ENCODE assay signal across 1 cellular context in the genomic region with DNA sequence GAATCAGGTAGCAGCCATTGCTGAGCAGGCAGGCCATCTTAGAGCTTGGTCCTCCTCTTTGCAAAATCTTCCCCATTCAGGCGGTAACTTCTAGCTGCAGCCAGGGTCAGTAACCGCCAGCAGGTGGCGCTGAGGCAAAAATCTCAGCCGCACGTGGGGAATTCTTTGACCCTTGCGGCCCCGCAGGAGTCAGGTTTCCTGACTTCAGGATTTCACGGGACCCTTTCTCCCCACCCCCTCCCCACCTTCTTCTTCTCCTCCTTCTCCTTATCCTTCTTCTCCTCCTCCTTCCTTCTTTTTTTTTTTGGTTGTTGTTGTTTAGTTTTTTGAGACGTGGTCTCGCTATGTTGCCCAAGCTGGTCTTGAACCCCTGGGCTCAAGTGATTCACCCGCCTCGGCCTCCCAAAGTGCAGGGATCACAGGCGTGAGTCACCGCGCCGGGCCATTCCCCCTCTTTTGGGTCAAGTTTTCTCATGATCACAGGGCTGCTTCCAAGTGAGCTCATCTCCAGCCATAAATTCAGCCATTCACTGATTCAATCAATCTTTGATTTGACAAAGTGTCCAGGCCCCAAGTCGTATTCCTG.
TF ChIP-seq lines count a peak whose summit lies in the region.

No MANE protein-coding gene starts in this region.

TF ChIP-seq in HEK293, 187 proteins besides CTCF, POLR2A, EP300 and RAD21 (continued from another document and continues in another):
- TF ChIP-seq, protein P1, sequence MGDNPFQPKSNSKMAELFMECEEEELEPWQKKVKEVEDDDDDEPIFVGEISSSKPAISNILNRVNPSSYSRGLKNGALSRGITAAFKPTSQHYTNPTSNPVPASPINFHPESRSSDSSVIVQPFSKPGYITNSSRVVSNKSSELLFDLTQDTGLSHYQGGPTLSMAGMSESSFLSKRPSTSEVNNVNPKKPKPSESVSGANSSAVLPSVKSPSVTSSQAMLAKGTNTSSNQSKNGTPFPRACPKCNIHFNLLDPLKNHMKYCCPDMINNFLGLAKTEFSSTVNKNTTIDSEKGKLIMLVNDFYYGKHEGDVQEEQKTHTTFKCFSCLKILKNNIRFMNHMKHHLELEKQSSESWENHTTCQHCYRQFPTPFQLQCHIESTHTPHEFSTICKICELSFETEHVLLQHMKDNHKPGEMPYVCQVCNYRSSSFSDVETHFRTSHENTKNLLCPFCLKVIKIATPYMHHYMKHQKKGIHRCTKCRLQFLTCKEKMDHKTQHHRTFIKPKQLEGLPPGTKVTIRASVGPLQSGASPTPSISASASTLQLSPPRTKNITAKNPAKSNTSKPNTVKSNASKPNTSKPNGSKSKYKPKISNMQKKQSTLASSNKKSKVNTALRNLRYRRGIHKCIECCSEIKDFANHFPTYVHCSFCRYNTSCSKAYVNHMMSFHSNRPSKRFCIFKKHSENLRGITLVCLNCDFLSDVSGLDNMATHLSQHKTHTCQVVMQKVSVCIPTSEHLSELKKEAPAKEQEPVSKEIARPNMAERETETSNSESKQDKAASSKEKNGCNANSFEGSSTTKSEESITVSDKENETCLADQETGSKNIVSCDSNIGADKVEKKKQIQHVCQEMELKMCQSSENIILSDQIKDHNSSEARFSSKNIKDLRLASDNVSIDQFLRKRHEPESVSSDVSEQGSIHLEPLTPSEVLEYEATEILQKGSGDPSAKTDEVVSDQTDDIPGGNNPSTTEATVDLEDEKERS (tag by site-specific recombination; IDR thresholded peaks at IDR 0.05), result no peak
- TF ChIP-seq KLF9 (tag by site-specific recombination; IDR thresholded peaks at IDR 0.05; ENCODE audit: low read depth) (no peak), ZNF114 (tag by site-specific recombination; IDR thresholded peaks at IDR 0.05) (no peak), HOXD13 (CRISPR knock-in tag; IDR thresholded peaks at IDR 0.05; ENCODE audit: borderline replicate concordance) (no peak), ZSCAN18 (tag by site-specific recombination; IDR thresholded peaks at IDR 0.05) (no peak), ZNF394 (tag by site-specific recombination; IDR thresholded peaks at IDR 0.05; ENCODE audit: borderline replicate concordance) (no peak), ZNF513 (tag by site-specific recombination; IDR thresholded peaks at IDR 0.05) (no peak), ZNF529 (tag by site-specific recombination; IDR thresholded peaks at IDR 0.05; ENCODE audit: insufficient replicate concordance) (no peak), ZNF610 (tag by site-specific recombination; IDR thresholded peaks at IDR 0.05; ENCODE audit: borderline replicate concordance) (peak; percentile 38; the same call in 1 of the 2 replicates), ZNF24 (tag by site-specific recombination; IDR thresholded peaks at IDR 0.05) (no peak), SCRT2 (tag by site-specific recombination; IDR thresholded peaks at IDR 0.05) (no peak), ZNF530 (tag by site-specific recombination; IDR thresholded peaks at IDR 0.05; ENCODE audit: low read depth) (no peak), SP2 (tag by site-specific recombination; IDR thresholded peaks at IDR 0.05) (no peak), ZSCAN5A (tag by site-specific recombination; IDR thresholded peaks at IDR 0.05) (no peak), ZNF266 (tag by site-specific recombination; IDR thresholded peaks at IDR 0.05; ENCODE audit: low read depth) (no peak), ZNF112 (tag by site-specific recombination; IDR thresholded peaks at IDR 0.05) (no peak), ZNF19 (tag by site-specific recombination; IDR thresholded peaks at IDR 0.05; ENCODE audit: low read depth) (no peak), ZNF302 (tag by site-specific recombination; IDR thresholded peaks at IDR 0.05; ENCODE audit: low read depth) (no peak), ZNF670 (tag by site-specific recombination; IDR thresholded peaks at IDR 0.05; ENCODE audit: low read depth) (no peak), ZBTB11 (tag by site-specific recombination; conservative IDR thresholded peaks at IDR 0.05; ENCODE audit: low read depth) (no peak), ZNF514 (tag by site-specific recombination; IDR thresholded peaks at IDR 0.05) (no peak), ZNF558 (tag by site-specific recombination; IDR thresholded peaks at IDR 0.05) (no peak), ZNF629 (tag by site-specific recombination; IDR thresholded peaks at IDR 0.05) (peak; percentile 73; the same call in 1 of the 2 replicates), ZNF707 (tag by site-specific recombination; IDR thresholded peaks at IDR 0.05) (no peak), ZNF791 (tag by site-specific recombination; IDR thresholded peaks at IDR 0.05) (no peak), ZNF843 (tag by site-specific recombination; IDR thresholded peaks at IDR 0.05) (0 out of 2 replicates have a peak, but pooled peaks have one; percentile 30), ZXDB (tag by site-specific recombination; IDR thresholded peaks at IDR 0.05) (peak; percentile 70), ZNF2 (tag by site-specific recombination; IDR thresholded peaks at IDR 0.05) (peak; percentile 96), ZNF621 (tag by site-specific recombination; IDR thresholded peaks at IDR 0.05) (no peak), ZNF335 (tag by site-specific recombination; conservative IDR thresholded peaks at IDR 0.05) (peak; percentile 34; the same call in 1 of the 2 replicates), ZNF830 (tag by site-specific recombination; IDR thresholded peaks at IDR 0.05; ENCODE audit: low read depth) (no peak), ZNF692 (tag by site-specific recombination; IDR thresholded peaks at IDR 0.05) (no peak), ZNF785 (tag by site-specific recombination; IDR thresholded peaks at IDR 0.05) (no peak), ZNF571 (tag by site-specific recombination; IDR thresholded peaks at IDR 0.05) (no peak), ZNF423 (tag by site-specific recombination; IDR thresholded peaks at IDR 0.05) (no peak), ZNF416 (tag by site-specific recombination; IDR thresholded peaks at IDR 0.05) (no peak)
- TF ChIP-seq, protein P2, sequence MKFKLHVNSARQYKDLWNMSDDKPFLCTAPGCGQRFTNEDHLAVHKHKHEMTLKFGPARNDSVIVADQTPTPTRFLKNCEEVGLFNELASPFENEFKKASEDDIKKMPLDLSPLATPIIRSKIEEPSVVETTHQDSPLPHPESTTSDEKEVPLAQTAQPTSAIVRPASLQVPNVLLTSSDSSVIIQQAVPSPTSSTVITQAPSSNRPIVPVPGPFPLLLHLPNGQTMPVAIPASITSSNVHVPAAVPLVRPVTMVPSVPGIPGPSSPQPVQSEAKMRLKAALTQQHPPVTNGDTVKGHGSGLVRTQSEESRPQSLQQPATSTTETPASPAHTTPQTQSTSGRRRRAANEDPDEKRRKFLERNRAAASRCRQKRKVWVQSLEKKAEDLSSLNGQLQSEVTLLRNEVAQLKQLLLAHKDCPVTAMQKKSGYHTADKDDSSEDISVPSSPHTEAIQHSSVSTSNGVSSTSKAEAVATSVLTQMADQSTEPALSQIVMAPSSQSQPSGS (tag by site-specific recombination; IDR thresholded peaks at IDR 0.05; ENCODE audit: low read depth), result no peak
- TF ChIP-seq, protein P3, sequence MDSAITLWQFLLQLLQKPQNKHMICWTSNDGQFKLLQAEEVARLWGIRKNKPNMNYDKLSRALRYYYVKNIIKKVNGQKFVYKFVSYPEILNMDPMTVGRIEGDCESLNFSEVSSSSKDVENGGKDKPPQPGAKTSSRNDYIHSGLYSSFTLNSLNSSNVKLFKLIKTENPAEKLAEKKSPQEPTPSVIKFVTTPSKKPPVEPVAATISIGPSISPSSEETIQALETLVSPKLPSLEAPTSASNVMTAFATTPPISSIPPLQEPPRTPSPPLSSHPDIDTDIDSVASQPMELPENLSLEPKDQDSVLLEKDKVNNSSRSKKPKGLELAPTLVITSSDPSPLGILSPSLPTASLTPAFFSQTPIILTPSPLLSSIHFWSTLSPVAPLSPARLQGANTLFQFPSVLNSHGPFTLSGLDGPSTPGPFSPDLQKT (IDR thresholded peaks at IDR 0.05; ENCODE audit: borderline replicate concordance, low read depth, low read length), result no peak
- TF ChIP-seq, protein P4, sequence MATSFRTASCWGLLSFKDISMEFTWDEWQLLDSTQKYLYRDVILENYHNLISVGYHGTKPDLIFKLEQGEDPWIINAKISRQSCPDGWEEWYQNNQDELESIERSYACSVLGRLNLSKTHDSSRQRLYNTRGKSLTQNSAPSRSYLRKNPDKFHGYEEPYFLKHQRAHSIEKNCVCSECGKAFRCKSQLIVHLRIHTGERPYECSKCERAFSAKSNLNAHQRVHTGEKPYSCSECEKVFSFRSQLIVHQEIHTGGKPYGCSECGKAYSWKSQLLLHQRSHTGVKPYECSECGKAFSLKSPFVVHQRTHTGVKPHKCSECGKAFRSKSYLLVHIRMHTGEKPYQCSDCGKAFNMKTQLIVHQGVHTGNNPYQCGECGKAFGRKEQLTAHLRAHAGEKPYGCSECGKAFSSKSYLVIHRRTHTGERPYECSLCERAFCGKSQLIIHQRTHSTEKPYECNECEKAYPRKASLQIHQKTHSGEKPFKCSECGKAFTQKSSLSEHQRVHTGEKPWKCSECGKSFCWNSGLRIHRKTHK (tag by site-specific recombination; IDR thresholded peaks at IDR 0.05), result no peak
- TF ChIP-seq, protein P5, sequence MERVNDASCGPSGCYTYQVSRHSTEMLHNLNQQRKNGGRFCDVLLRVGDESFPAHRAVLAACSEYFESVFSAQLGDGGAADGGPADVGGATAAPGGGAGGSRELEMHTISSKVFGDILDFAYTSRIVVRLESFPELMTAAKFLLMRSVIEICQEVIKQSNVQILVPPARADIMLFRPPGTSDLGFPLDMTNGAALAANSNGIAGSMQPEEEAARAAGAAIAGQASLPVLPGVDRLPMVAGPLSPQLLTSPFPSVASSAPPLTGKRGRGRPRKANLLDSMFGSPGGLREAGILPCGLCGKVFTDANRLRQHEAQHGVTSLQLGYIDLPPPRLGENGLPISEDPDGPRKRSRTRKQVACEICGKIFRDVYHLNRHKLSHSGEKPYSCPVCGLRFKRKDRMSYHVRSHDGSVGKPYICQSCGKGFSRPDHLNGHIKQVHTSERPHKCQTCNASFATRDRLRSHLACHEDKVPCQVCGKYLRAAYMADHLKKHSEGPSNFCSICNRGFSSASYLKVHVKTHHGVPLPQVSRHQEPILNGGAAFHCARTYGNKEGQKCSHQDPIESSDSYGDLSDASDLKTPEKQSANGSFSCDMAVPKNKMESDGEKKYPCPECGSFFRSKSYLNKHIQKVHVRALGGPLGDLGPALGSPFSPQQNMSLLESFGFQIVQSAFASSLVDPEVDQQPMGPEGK (tag by site-specific recombination; IDR thresholded peaks at IDR 0.05), result peak; percentile 72
